In genomic region chr11:114745150-114745671, GRCh38 we compare ENCODE assay signal across 24 cellular contexts.
"Had no signal": no experiment of that assay in that cellular context is flagged by ENCODE, and none has a peak within 500 bp of the region (broad histone marks: within the 10 kb centered on the region; RNA-seq: fewer than 3 reads in every experiment).

No MANE protein-coding gene starts in this region.

- DNase-seq: IMR-90, Karpas-422, KG1, MG63, NCI-H1092, NCI-H1105 treated with DMSO at 0.1 percent for 48 hours, NCI-H1417 treated with DMSO at 0.1 percent for 48 hours, NCI-H146, NCI-H1694 treated with DMSO at 0.1 percent for 48 hours, NCI-H1930, NCI-H2081, NCI-H2107, NCI-H226, NCI-H446, NCI-H510A, NCI-H524 treated with DMSO at 0.1 percent for 48 hours, NCI-H69, NCI-H774, Right ventricle myocardium superior, RPMI8226, SIG-M5, SK-N-SH, SW 1271 had no signal

- H3K4me3 ChIP-seq: MG63 had no signal

- H3K27me3 ChIP-seq: MG63 had no signal

- H3K9ac ChIP-seq: SK-N-SH had no signal

- ATAC-seq: HepG2 had no signal

- H3K9me3 ChIP-seq: MG63, SK-N-SH had no signal

- H3K4me2 ChIP-seq: SK-N-SH had no signal

- H3K36me3 ChIP-seq: MG63 had no signal
